Comparison of ENCODE assay signal across 8 cellular contexts in genomic region chr1:87151500-87152421, GRCh38.
DNase-seq lines count a peak whose midpoint lies in the region; ATAC-seq and TF ChIP-seq lines count a peak whose summit lies in the region.

No MANE protein-coding gene starts in this region.

- WGBS in transverse colon (ENCODE audit: low coverage in 1 of 2), 2 donors = 38 to 50% methylated on average over 7 to 45 of the region's 45 CpGs

- peak overlapping the region; percentile 87 for H2AFZ ChIP-seq in neuron (ENCODE audit: low read depth, low read length)

- intact Hi-C loops in transverse colon (cut with DNase I; ENCODE audit: low total_unique reads) = no loop called here

- ATAC-seq in GM21515 (IDR thresholded peaks at IDR 0.05; ENCODE audit: unreplicated experiment) (peak; percentile 85), foreskin keratinocyte (peak; percentile 87)

- no peak for TF ChIP-seq POLR2A in transverse colon (IDR thresholded peaks at IDR 0.05)

- H3K36me3 ChIP-seq in DOHH2 (ENCODE audit: control insufficient read depth, low read length) (no peaks in the 10 kb centered on the region), HUES6 (ENCODE audit: control insufficient read depth, insufficient read depth, low read length) (no peaks in the 10 kb centered on the region), neuron (ENCODE audit: insufficient read depth, low read length) (no peaks in the 10 kb centered on the region), transverse colon (no peaks in the 10 kb centered on the region)

- peak overlapping the region; percentile 46 for H3K4me2 ChIP-seq in DOHH2 (ENCODE audit: low read length)

- peak; percentile 33 for TF ChIP-seq CTCF in DOHH2 (IDR thresholded peaks at IDR 0.05; ENCODE audit: low read depth, low read length, poor library complexity, severe bottlenecking)
- TF ChIP-seq CTCF in foreskin keratinocyte (conservative IDR thresholded peaks at IDR 0.05) = peak; percentile 79
- peak in 3 of 5 experiments; percentile 21 to 36 (median 26) for TF ChIP-seq CTCF in transverse colon (IDR thresholded peaks at IDR 0.05)

- H3K9me2 ChIP-seq in DOHH2 (replicated peaks; ENCODE audit: control insufficient read depth, low read length) = no peaks in the 10 kb centered on the region

- in situ Hi-C loops in transverse colon (cut with MboI; ENCODE audit: low pct_ligation_motif_present in 1 of 4, low pct_unique_long_range_greater_than_20kb in 1 of 4, low sequenced_read_pairs in 3 of 4) (no loop called here), ACHN (cut with HindIII; ENCODE audit: low pct_ligation_motif_present, low pct_unique_long_range_greater_than_20kb, low sequenced_read_pairs) (no loop called here)

- no peaks in the 10 kb centered on the region for H3K9me3 ChIP-seq in DOHH2 (ENCODE audit: control insufficient read depth, insufficient read depth, low read length)
- H3K9me3 ChIP-seq in HUES6 (ENCODE audit: control insufficient read depth, insufficient read depth, low read depth, low read length) = no peaks in the 10 kb centered on the region
- H3K9me3 ChIP-seq in neuron (ENCODE audit: low read length) = no peaks in the 10 kb centered on the region
- H3K9me3 ChIP-seq in transverse colon = no peaks in the 10 kb centered on the region

- H3K4me1 ChIP-seq in DOHH2 (ENCODE audit: control insufficient read depth, low read length) = peaks cover 10% of the 10 kb centered on the region
- peaks cover 41% of the 10 kb centered on the region for H3K4me1 ChIP-seq in HUES6 (ENCODE audit: control insufficient read depth, insufficient read depth, low read length)
- peaks cover 6% of the 10 kb centered on the region for H3K4me1 ChIP-seq in foreskin keratinocyte
- H3K4me1 ChIP-seq in neuron (ENCODE audit: insufficient read depth, low read length) = peaks cover 21% of the 10 kb centered on the region
- peaks cover 0 to 27% (median 7%) of the 10 kb centered on the region in 4 donors for H3K4me1 ChIP-seq in transverse colon

- H3K79me2 ChIP-seq in DOHH2 (ENCODE audit: control insufficient read depth, low read length) = no peaks in the 10 kb centered on the region

- no peak for TF ChIP-seq EP300 in transverse colon (IDR thresholded peaks at IDR 0.05; ENCODE audit: low read depth)

- H3K4me3 ChIP-seq in DOHH2 (ENCODE audit: low read length) (peak overlapping the region; percentile 36), HUES6 (ENCODE audit: low read depth, low read length) (peak overlapping the region; percentile 46), neuron (ENCODE audit: low read length) (peak overlapping the region; percentile 43), transverse colon (peak overlapping the region in 2 of 4 donors; percentile 5 to 34)

- DNase-seq in activated CD8-positive, alpha-beta memory T cell treated with anti-CD3 and anti-CD28 coated beads, Interleukin-2, amount 50 U/mL, for 4 hours = peak; percentile 35
- DNase-seq in foreskin keratinocyte (peak; percentile 37 to 64), transverse colon (peak; percentile 62), ACHN (no peak)

- H3K9ac ChIP-seq in HUES6 (ENCODE audit: low read length) = peak overlapping the region; percentile 45

- 0 out of 2 replicates have a peak, but pooled peaks cover 6% of the 10 kb centered on the region for H3K27me3 ChIP-seq in DOHH2 (ENCODE audit: control insufficient read depth, low read length)
- peaks cover 32% of the 10 kb centered on the region for H3K27me3 ChIP-seq in HUES6 (ENCODE audit: control insufficient read depth, insufficient read depth, low read length)
- H3K27me3 ChIP-seq in foreskin keratinocyte = no peaks in the 10 kb centered on the region
- H3K27me3 ChIP-seq in neuron (ENCODE audit: insufficient read depth, low read length) = peaks cover 24% of the 10 kb centered on the region
- H3K27me3 ChIP-seq in transverse colon = no peaks in the 10 kb centered on the region

- no peaks in the 10 kb centered on the region for H4K20me1 ChIP-seq in DOHH2 (ENCODE audit: control insufficient read depth, insufficient read depth, low read depth, low read length)

- H3K27ac ChIP-seq in DOHH2 (ENCODE audit: low read depth, low read length) (no peak overlapping the region), HUES6 (ENCODE audit: low read depth, low read length) (no peak overlapping the region), foreskin keratinocyte (peak overlapping the region; percentile 3), transverse colon (peak overlapping the region; percentile 25 to 49 (median 36))

- H3F3A ChIP-seq in DOHH2 (ENCODE audit: control insufficient read depth, insufficient read depth) = no peaks in the 10 kb centered on the region

Comparison
In these comparisons a context has a peak if more than half of its experiments do, and no peak if none do; other contexts are left out.
1. H3K27ac ChIP-seq: peak in foreskin keratinocyte (single experiment) and transverse colon (4 of 4); none in DOHH2 (single experiment) and HUES6 (single experiment).
2. CTCF ChIP-seq: peak in every context shown above with its lines; median percentile 79 in foreskin keratinocyte; 33 in DOHH2; 26 in transverse colon.